Comparison of ENCODE assay signal across 1 cellular context in genomic region chr14:22882529-22883190, GRCh38.
TF ChIP-seq lines count a peak whose summit lies in the region.

No MANE protein-coding gene starts in this region.

TF ChIP-seq in endothelial cell of umbilical vein, 7 proteins besides CTCF, POLR2A, EP300 and RAD21:
- TF ChIP-seq JUN (IDR thresholded peaks at IDR 0.05; ENCODE audit: borderline replicate concordance, insufficient read depth, insufficient read length, low read depth): no peak
- no peak for TF ChIP-seq FOS (IDR thresholded peaks at IDR 0.05; ENCODE audit: borderline replicate concordance, insufficient read depth, low read length)
- no peak for TF ChIP-seq GATA2 (IDR thresholded peaks at IDR 0.05; ENCODE audit: insufficient read depth, insufficient read length, low read depth, low read length)
- no peak for TF ChIP-seq EZH2 (IDR thresholded peaks at IDR 0.05; ENCODE audit: borderline replicate concordance, low read depth, low read length, severe bottlenecking)
- TF ChIP-seq MYC (IDR thresholded peaks at IDR 0.05; ENCODE audit: low read depth, low read length): no peak
- TF ChIP-seq POLR2AphosphoS5 (IDR thresholded peaks at IDR 0.05; ENCODE audit: insufficient read depth, low read depth, low read length): no peak
- TF ChIP-seq MAX (IDR thresholded peaks at IDR 0.05; ENCODE audit: insufficient read depth, insufficient read length): no peak
